In the genomic region with DNA sequence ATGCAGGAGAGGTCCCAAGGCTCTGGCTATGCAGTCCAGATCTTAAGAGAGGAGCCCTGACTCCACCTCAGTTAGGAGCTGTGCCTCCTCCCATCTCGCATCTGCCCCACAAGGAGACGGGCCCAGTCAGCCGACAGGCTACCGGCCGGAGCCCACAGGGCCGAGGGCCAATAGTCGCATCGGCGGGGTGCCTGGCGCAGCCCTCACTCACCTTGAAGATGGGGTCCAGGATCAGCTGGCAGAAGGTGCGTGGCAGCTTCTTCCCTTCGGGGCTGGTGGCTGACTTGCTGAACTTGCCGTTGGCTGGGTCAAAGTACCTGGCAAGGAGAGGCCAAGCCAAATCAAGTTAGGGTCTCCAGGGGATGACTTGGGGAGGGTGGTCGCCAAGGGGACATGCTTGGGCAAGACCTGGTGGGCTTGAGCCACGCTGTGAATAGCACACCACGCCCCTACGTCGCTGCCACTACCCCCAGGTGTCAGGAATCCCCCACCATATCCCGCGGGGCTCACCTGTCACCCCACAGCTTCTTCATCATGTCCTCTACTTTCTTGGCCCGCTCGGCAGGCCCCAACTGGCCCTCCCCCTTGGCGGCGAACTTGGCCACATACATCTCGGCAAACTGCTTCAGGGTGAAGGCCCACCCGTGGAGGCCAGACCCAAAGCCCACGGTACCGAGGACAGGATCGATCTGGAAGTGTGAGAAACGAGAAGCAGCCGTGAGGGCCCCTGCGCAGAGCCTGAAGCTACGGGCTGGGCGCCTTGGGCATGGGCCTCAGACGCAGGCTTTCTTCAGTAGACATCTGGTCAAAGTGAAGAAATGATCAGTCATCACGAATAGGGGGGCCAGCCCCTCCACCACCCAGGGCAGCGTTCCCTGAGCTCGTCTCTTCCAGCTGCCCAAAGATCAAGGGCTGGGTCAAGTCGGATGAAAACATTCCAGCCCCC, we compare ENCODE assay signal across 3 cellular contexts.
TF ChIP-seq lines count a peak whose summit lies in the region.

No MANE protein-coding gene starts in this region.

TF ChIP-seq in SK-N-SH, 30 proteins besides CTCF, POLR2A, EP300 and RAD21:
- no peak for TF ChIP-seq RCOR1 (IDR thresholded peaks at IDR 0.05; ENCODE audit: low read length)
- TF ChIP-seq FOSL2 (IDR thresholded peaks at IDR 0.05; ENCODE audit: borderline replicate concordance, low read depth), result no peak

TF ChIP-seq in SK-N-SH treated with all-trans-retinoic acid at 6 μM for 48 hours, 23 proteins besides CTCF, POLR2A, EP300 and RAD21:
- TF ChIP-seq ZNF8 (CRISPR knock-in tag; IDR thresholded peaks at IDR 0.05) (no peak), CSDC2 (CRISPR knock-in tag; IDR thresholded peaks at IDR 0.05) (no peak), ZNF70 (CRISPR knock-in tag; IDR thresholded peaks at IDR 0.05) (no peak), ZFP3 (CRISPR knock-in tag; IDR thresholded peaks at IDR 0.05) (no peak), SNAI2 (CRISPR knock-in tag; IDR thresholded peaks at IDR 0.05) (no peak), ZNF565 (CRISPR knock-in tag; conservative IDR thresholded peaks at IDR 0.05; ENCODE audit: low read depth) (no peak), ARNTL (CRISPR knock-in tag; IDR thresholded peaks at IDR 0.05; ENCODE audit: borderline replicate concordance, low read depth) (no peak), ESRRG (CRISPR knock-in tag; IDR thresholded peaks at IDR 0.05) (no peak), BACH2 (CRISPR knock-in tag; IDR thresholded peaks at IDR 0.05; ENCODE audit: borderline replicate concordance) (no peak), ZC3H10 (CRISPR knock-in tag; IDR thresholded peaks at IDR 0.05) (no peak)
TF ChIP-seq in SK-N-SH treated with all-trans-retinoic acid at 6 μM for 48 hours: peak in this region for 0.

TF ChIP-seq in endothelial cell of umbilical vein, 7 proteins besides CTCF, POLR2A, EP300 and RAD21:
- TF ChIP-seq GATA2 (IDR thresholded peaks at IDR 0.05; ENCODE audit: insufficient read depth, insufficient read length, low read depth, low read length) (no peak), POLR2AphosphoS5 (IDR thresholded peaks at IDR 0.05; ENCODE audit: insufficient read depth, low read depth, low read length) (peak; percentile 45)
